In genomic region chr6:63802606-63803206, GRCh38 we compare ENCODE assay signal across 8 cellular contexts.
DNase-seq lines count a peak whose midpoint lies in the region; ATAC-seq and TF ChIP-seq lines count a peak whose summit lies in the region.

No MANE protein-coding gene starts in this region.

- H3K79me2 ChIP-seq in hepatocyte, result no peaks in the 10 kb centered on the region

- H3K36me3 Mint-ChIP-seq in immature natural killer cell, result no peaks in the 10 kb centered on the region

- no peaks in the 10 kb centered on the region for H3K9me3 ChIP-seq in hepatocyte (ENCODE audit: low read depth)

- H3K27me3 ChIP-seq in hepatocyte, result no peaks in the 10 kb centered on the region

- no peak overlapping the region for H3K4me3 ChIP-seq in hepatocyte

- H3K27ac ChIP-seq in hepatocyte, result no peak overlapping the region

- in situ Hi-C loops in SK-MEL-5 (cut with HindIII; ENCODE audit: low pct_unique_long_range_greater_than_20kb, low sequenced_read_pairs), result no loop called here

- peak; percentile 48 for ATAC-seq in GM18868 (IDR thresholded peaks at IDR 0.05; ENCODE audit: unreplicated experiment)
- ATAC-seq in HG02623 (IDR thresholded peaks at IDR 0.05; ENCODE audit: unreplicated experiment), result no peak

- DNase-seq in AG08395 (ENCODE audit: low spot score), result peak; percentile 10
- peak; percentile 49 for DNase-seq in SK-MEL-5 (ENCODE audit: low read depth, low spot score)
- no peak for DNase-seq in hepatocyte (ENCODE audit: low spot score)
- no peak for DNase-seq in germinal center (ENCODE audit: low spot score)
- DNase-seq in immature natural killer cell, result no peak
- DNase-seq in activated gamma-delta T cell (lab: John Stamatoyannopoulos, UW), result no peak

- H3K4me1 ChIP-seq in hepatocyte (ENCODE audit: insufficient read depth), result peaks cover 21% of the 10 kb centered on the region

- peaks cover 0 to under 1% (median 0%) of the 10 kb centered on the region in 3 donors for H3K27me3 Mint-ChIP-seq in immature natural killer cell (ENCODE audit: low read depth in 3 of 3)

- H3K27ac Mint-ChIP-seq in immature natural killer cell, result no peak overlapping the region

- H3K9me2 ChIP-seq in hepatocyte (replicated peaks; ENCODE audit: insufficient read depth), result no peaks in the 10 kb centered on the region

- H3K9me3 Mint-ChIP-seq in immature natural killer cell, result no peaks in the 10 kb centered on the region

- no peak overlapping the region for H2AFZ ChIP-seq in hepatocyte

- no peaks in the 10 kb centered on the region for H4K20me1 ChIP-seq in hepatocyte (ENCODE audit: insufficient read depth, poor library complexity, severe bottlenecking)

- WGBS in hepatocyte (ENCODE audit: low lambda C conversion rate, missing lambda C conversion rate), result 49% methylated on average over 2 of the region's 2 CpGs

- TF ChIP-seq CTCF in hepatocyte (IDR thresholded peaks at IDR 0.05; ENCODE audit: poor library complexity), result peak; percentile 73

- no peak overlapping the region for H3K4me2 ChIP-seq in hepatocyte

- H3K4me3 Mint-ChIP-seq in immature natural killer cell, result no peak overlapping the region

- no peaks in the 10 kb centered on the region for H3K36me3 ChIP-seq in hepatocyte (replicated peaks; ENCODE audit: insufficient read depth, low read depth)

- no peaks in the 10 kb centered on the region for H3K4me1 Mint-ChIP-seq in immature natural killer cell

Comparison
In these comparisons a context has a peak if more than half of its experiments do, and no peak if none do; other contexts are left out.
1. DNase-seq: peak in AG08395 (single experiment) and SK-MEL-5 (single experiment); none in hepatocyte (single experiment), germinal center (single experiment), immature natural killer cell (0 of 3) and activated gamma-delta T cell (single experiment).